ENCODE assay signal across 20 cellular contexts in the genomic region with DNA sequence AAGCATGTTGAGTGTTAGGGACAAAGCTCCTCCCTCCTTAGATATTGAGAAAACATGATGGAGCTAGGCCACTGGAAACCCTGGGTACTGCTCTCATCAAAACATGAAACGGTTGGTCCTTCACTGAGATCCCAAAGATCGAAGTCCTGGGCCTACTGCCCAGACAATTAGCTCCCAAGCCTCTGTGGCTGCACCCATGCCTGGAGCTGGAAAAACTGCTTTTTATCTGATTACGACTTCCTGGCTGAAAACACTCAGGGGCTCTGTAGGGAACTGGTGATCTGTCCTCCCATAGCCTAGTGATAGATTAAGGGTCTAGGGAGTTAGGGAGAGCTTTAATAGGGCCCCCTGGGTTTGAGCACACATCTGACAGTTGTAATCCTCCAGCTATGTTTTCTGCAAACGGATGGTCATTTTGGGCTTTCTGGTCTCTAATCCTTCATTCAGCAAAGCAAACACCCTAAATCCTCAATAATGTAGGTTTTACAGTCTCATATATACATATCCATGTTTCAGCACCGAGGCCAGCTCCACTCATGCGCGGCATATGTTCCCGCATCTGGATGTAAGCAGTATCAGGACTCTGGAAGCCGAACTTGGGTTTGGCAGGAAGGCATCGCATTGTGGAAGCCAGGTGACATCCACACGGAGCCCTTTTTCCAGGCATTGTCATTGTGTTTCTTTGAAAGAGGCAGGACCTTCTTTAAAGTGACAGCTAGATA. TPM values are rescaled to one million over a fixed set of nuclear protein-coding genes. Genes with fewer than 3 reads are reported as not detected.
A peak's percentile ranks its signal among the peaks of the same experiment; 100 is the strongest.
DNase-seq lines count a peak whose midpoint lies in the region; ATAC-seq, FAIRE-seq and TF ChIP-seq lines count a peak whose summit lies in the region.
"Had no signal": no experiment of that assay in that cellular context is flagged by ENCODE, and none has a peak within 500 bp of the region (broad histone marks: within the 10 kb centered on the region; RNA-seq: fewer than 3 reads in every experiment).

No MANE protein-coding gene starts in this region.

- peaks cover 11 to 13% of the 10 kb centered on the region in 2 donors for H3K4me1 Mint-ChIP-seq in stimulated activated naive B cell treated with anti-CD40 and anti-IgM and Interleukin-4, amounts not matched to agents 10 μg/mL and 1 μg/mL and 100 μg/mL, for 72 hours

- H3K27me3 ChIP-seq in SJCRH30 (peaks cover 3% of the 10 kb centered on the region; the same call in 1 of the 2 replicates), small intestine (ENCODE audit: control insufficient read depth in 2 of 2, insufficient read depth in 2 of 2, low read length in 2 of 2) (peaks cover 0 to 23% of the 10 kb centered on the region in 2 donors)
- H3K27me3 ChIP-seq: body of pancreas, ovary had no signal

- H3K36me3 ChIP-seq in SJCRH30 (no peaks in the 10 kb centered on the region), small intestine (ENCODE audit: control insufficient read depth in 2 of 2, insufficient read depth in 2 of 2, low read length in 2 of 2) (no peaks in the 10 kb centered on the region)
- H3K36me3 ChIP-seq: ovary, tibial nerve had no signal

- TF ChIP-seq CTCF in fibroblast of pulmonary artery (IDR thresholded peaks at IDR 0.05; ENCODE audit: low read length, missing control alignments) (no peak), coronary artery (IDR thresholded peaks at IDR 0.05) (no peak)

- no peak overlapping the region for H3K4me3 Mint-ChIP-seq in stimulated activated naive B cell treated with anti-CD40 and anti-IgM and Interleukin-4, amounts not matched to agents 10 μg/mL and 1 μg/mL and 100 μg/mL, for 72 hours
- H3K4me3 Mint-ChIP-seq: activated CD8-positive, alpha-beta T cell treated with anti-CD3 and anti-CD28 coated beads for 36 hours; endodermal cell had no signal

- 24 to 45% (median 31%) methylated on average over 11 of the region's 11 CpGs for WGBS in small intestine, 3 donors

- H3K36me3 Mint-ChIP-seq in stimulated activated naive B cell treated with anti-CD40 and anti-IgM and Interleukin-4, amounts not matched to agents 10 μg/mL and 1 μg/mL and 100 μg/mL, for 72 hours, result no peaks in the 10 kb centered on the region

- H3K27ac Mint-ChIP-seq in stimulated activated naive B cell treated with anti-CD40 and anti-IgM and Interleukin-4, amounts not matched to agents 10 μg/mL and 1 μg/mL and 100 μg/mL, for 72 hours, result no peak overlapping the region
- H3K27ac Mint-ChIP-seq: activated CD8-positive, alpha-beta T cell treated with anti-CD3 and anti-CD28 coated beads for 36 hours; endodermal cell had no signal

- H3K4me3 ChIP-seq in SJCRH30 (no peak overlapping the region), fibroblast of pulmonary artery (replicated peaks; ENCODE audit: low read depth, low read length) (no peak overlapping the region), small intestine (ENCODE audit: low read depth in 1 of 2, low read length in 2 of 2) (no peak overlapping the region), coronary artery (no peak overlapping the region)
- H3K4me3 ChIP-seq: body of pancreas, ovary, tibial nerve had no signal

- H3K27ac ChIP-seq in SJCRH30 (no peak overlapping the region), small intestine (ENCODE audit: low read depth in 1 of 2, low read length in 1 of 2) (no peak overlapping the region), coronary artery (no peak overlapping the region)
- H3K27ac ChIP-seq: body of pancreas, ovary, tibial nerve had no signal

- H3K9me3 ChIP-seq in SJCRH30 (replicated peaks) (no peaks in the 10 kb centered on the region), small intestine (ENCODE audit: control insufficient read depth, low read depth) (no peaks in the 10 kb centered on the region)
- H3K9me3 ChIP-seq: body of pancreas, ovary, tibial nerve had no signal

- H3K4me1 ChIP-seq in SJCRH30 (no peaks in the 10 kb centered on the region), small intestine (ENCODE audit: control insufficient read depth in 2 of 2, insufficient read depth in 1 of 2, low read depth in 1 of 2, low read length in 1 of 2) (no peaks in the 10 kb centered on the region)
- H3K4me1 ChIP-seq: body of pancreas had no signal

- ATAC-seq in stimulated activated naive B cell treated with anti-CD40 and anti-IgM and Interleukin-4, amounts not matched to agents 10 μg/mL and 1 μg/mL and 100 μg/mL, for 72 hours (replicated peaks), result no peak
- ATAC-seq: activated CD8-positive, alpha-beta T cell treated with anti-CD3 and anti-CD28 coated beads for 36 hours; body of pancreas; Panc1 had no signal

- DNase-seq in NCI-H1092 treated with DMSO at 0.1 percent for 48 hours (lab: John Stamatoyannopoulos, UW), result peak; percentile 40
- no peak for DNase-seq in NCI-H1092 (lab: John Stamatoyannopoulos, UW)
- peak; percentile 44 to 50 for DNase-seq in SJCRH30
- peak; percentile 24 for DNase-seq in fibroblast of pulmonary artery (ENCODE audit: low read depth)
- peak; percentile 13 for DNase-seq in small intestine
- no peak for DNase-seq in coronary artery (ENCODE audit: low spot score)
- DNase-seq in NCI-H345 treated with DMSO at 0.1 percent for 48 hours (lab: John Stamatoyannopoulos, UW; ENCODE audit: unreplicated experiment), result no peak
- DNase-seq in stimulated activated naive B cell treated with anti-CD40 and anti-IgM and Interleukin-4, amounts not matched to agents 10 μg/mL and 1 μg/mL and 100 μg/mL, for 72 hours, result no peak
- DNase-seq: activated CD8-positive, alpha-beta T cell treated with anti-CD3 and anti-CD28 coated beads for 36 hours; activated effector memory CD4-positive, alpha-beta T cell treated with Interleukin-2 at 50 U/mL for 16 hours; COR-L47; endodermal cell; Kasumi-1; NCI-H2171 treated with DMSO at 0.1 percent for 48 hours; ovary; stimulated activated CD4-positive, alpha-beta T cell treated with anti-CD3 and anti-CD28 coated beads, Interleukin-15, amount 100 ng/mL, for 24 hours; T-helper 9 cell had no signal

- no peak for FAIRE-seq in small intestine (lab: Jason Lieb, UNC)

- H3K27me3 Mint-ChIP-seq in stimulated activated naive B cell treated with anti-CD40 and anti-IgM and Interleukin-4, amounts not matched to agents 10 μg/mL and 1 μg/mL and 100 μg/mL, for 72 hours, result peaks cover 36 to 43% of the 10 kb centered on the region in 2 donors

- peaks cover 0 to 3% of the 10 kb centered on the region in 2 donors for H3K9me3 Mint-ChIP-seq in stimulated activated naive B cell treated with anti-CD40 and anti-IgM and Interleukin-4, amounts not matched to agents 10 μg/mL and 1 μg/mL and 100 μg/mL, for 72 hours
- H3K9me3 Mint-ChIP-seq: activated CD8-positive, alpha-beta T cell treated with anti-CD3 and anti-CD28 coated beads for 36 hours; endodermal cell had no signal

RNA-seq across cellular contexts. Expression of a gene that starts 6.2 kb away (rescaled TPM):
- not detected in 2 replicates for total RNA-seq in SJCRH30 (2014; rRNA removed; shearing (Covaris generic))
- under 1 TPM in 2 of 3 donors, not detected in 1; 0.54 to 0.57 TPM for polyA plus RNA-seq in small intestine

Comparison
In these comparisons a context has a peak if more than half of its experiments do, and no peak if none do; other contexts are left out.
1. DNase-seq: peak in NCI-H1092 treated with DMSO at 0.1 percent for 48 hours (single experiment), SJCRH30 (2 of 2), fibroblast of pulmonary artery (single experiment) and small intestine (single experiment); none in NCI-H1092 (single experiment), coronary artery (single experiment), NCI-H345 treated with DMSO at 0.1 percent for 48 hours (single experiment) and stimulated activated naive B cell treated with anti-CD40 and anti-IgM and Interleukin-4, amounts not matched to agents 10 μg/mL and 1 μg/mL and 100 μg/mL, for 72 hours (single experiment).